Comparison of ENCODE assay signal across 9 cellular contexts in the genomic region with DNA sequence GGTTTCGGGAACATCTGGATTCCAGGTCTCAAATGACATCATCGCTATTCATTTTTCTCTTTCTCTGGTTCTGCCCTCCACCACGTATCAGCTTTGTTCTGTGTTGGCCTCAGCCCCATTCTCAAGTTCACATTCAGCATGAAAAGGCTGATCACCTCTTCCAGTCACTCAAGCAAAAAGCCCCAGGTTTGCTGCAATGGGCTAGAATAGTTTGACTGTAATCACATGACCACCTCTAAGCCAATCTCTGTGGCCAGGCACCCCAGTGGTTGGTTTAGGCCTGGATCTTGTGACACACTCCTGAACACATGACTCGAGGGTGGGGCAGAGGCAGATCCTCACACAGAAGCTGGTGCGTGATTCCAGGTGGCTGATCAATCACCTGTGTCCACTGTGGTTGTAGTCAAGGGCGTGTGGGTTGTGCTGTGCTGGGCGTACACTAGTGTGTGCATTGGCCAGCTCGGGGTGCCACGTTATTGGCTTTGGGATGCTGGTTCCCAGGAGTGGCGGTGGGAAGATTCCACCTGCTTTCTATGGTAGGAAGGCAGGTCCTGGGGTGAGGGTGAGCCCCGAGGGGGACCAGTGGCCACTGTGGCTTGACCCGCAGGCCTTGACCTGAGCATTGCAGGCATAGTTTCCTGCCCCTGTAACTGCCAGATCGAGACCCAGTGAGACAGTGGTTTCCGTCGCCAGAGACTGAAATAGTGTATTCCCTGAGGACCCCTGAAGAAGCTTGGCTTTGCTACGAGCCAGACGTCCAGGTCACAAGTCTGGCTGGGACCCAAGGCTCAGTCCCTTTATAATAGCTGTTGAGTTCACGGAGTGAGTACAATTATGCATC. TPM values are rescaled to one million over a fixed set of nuclear protein-coding genes. Genes with fewer than 3 reads are reported as not detected.
DNase-seq lines count a peak whose midpoint lies in the region; ATAC-seq and TF ChIP-seq lines count a peak whose summit lies in the region.
"Had no signal": no experiment of that assay in that cellular context is flagged by ENCODE, and none has a peak within 500 bp of the region (broad histone marks: within the 10 kb centered on the region; RNA-seq: fewer than 3 reads in every experiment).

No MANE protein-coding gene starts in this region.

- H3K27me3 Mint-ChIP-seq in activated CD4-positive, alpha-beta memory T cell treated with anti-CD3 and anti-CD28 coated beads for 36 hours = no peaks in the 10 kb centered on the region
- no peaks in the 10 kb centered on the region for H3K27me3 Mint-ChIP-seq in activated CD4-positive, alpha-beta memory T cell treated with anti-CD3 and anti-CD28 coated beads, Interleukin-2, amount 10 ng/mL, durations not matched to agents 7 days and 5 days

- peak overlapping the region; percentile 28 for H3K27ac Mint-ChIP-seq in activated CD4-positive, alpha-beta memory T cell treated with anti-CD3 and anti-CD28 coated beads for 36 hours
- H3K27ac Mint-ChIP-seq in activated CD4-positive, alpha-beta memory T cell treated with anti-CD3 and anti-CD28 coated beads, Interleukin-2, amount 10 ng/mL, durations not matched to agents 7 days and 5 days = no peak overlapping the region

- H3K9me3 Mint-ChIP-seq in activated CD4-positive, alpha-beta memory T cell treated with anti-CD3 and anti-CD28 coated beads for 36 hours = no peaks in the 10 kb centered on the region
- H3K9me3 Mint-ChIP-seq in activated CD4-positive, alpha-beta memory T cell treated with anti-CD3 and anti-CD28 coated beads, Interleukin-2, amount 10 ng/mL, durations not matched to agents 7 days and 5 days = no peaks in the 10 kb centered on the region

- H3K36me3 ChIP-seq in psoas muscle (ENCODE audit: insufficient read depth in 1 of 2, low read depth in 1 of 2) = no peaks in the 10 kb centered on the region
- peaks cover 72% of the 10 kb centered on the region for H3K36me3 ChIP-seq in WERI-Rb-1

- H3K4me3 Mint-ChIP-seq in activated CD4-positive, alpha-beta memory T cell treated with anti-CD3 and anti-CD28 coated beads for 36 hours = no peak overlapping the region
- H3K4me3 Mint-ChIP-seq in activated CD4-positive, alpha-beta memory T cell treated with anti-CD3 and anti-CD28 coated beads, Interleukin-2, amount 10 ng/mL, durations not matched to agents 7 days and 5 days = no peak overlapping the region

- in situ Hi-C loops in SK-MEL-5 (cut with HindIII; ENCODE audit: low pct_unique_long_range_greater_than_20kb, low sequenced_read_pairs) = no loop called here

- intact Hi-C loops in activated CD4-positive, alpha-beta memory T cell treated with anti-CD3 and anti-CD28 coated beads for 36 hours (cut with micrococcal nuclease) = no loop called here
- intact Hi-C loops in psoas muscle (cut with DNase I) = no loop called here

- CTCF ChIA-PET in activated CD4-positive, alpha-beta memory T cell treated with anti-CD3 and anti-CD28 coated beads for 36 hours (lab: Charles Lee) = interaction anchor here (0.7 kb wide), 1 partner anchor 44 kb away, joined by 5 read pairs; no protein-coding TSS in a partner anchor
- CTCF ChIA-PET in activated CD4-positive, alpha-beta memory T cell treated with anti-CD3 and anti-CD28 coated beads, Interleukin-2, amount 10 ng/mL, durations not matched to agents 7 days and 5 days (lab: Charles Lee) = no interaction called here

- H3K36me3 Mint-ChIP-seq in activated CD4-positive, alpha-beta memory T cell treated with anti-CD3 and anti-CD28 coated beads for 36 hours = peaks cover 13% of the 10 kb centered on the region
- peaks cover 23% of the 10 kb centered on the region for H3K36me3 Mint-ChIP-seq in activated CD4-positive, alpha-beta memory T cell treated with anti-CD3 and anti-CD28 coated beads, Interleukin-2, amount 10 ng/mL, durations not matched to agents 7 days and 5 days (ENCODE audit: low read depth)

- TF ChIP-seq CTCF in psoas muscle (IDR thresholded peaks at IDR 0.05) (no peak), WERI-Rb-1 (IDR thresholded peaks at IDR 0.05; ENCODE audit: low read depth, low read length) (no peak)

- H3K9me3 ChIP-seq in psoas muscle = no peaks in the 10 kb centered on the region
- H3K9me3 ChIP-seq in WERI-Rb-1 (ENCODE audit: severe bottlenecking) = peaks cover 3% of the 10 kb centered on the region

- 38 to 54% (median 39%) methylated on average over 18 of the region's 18 CpGs for WGBS in psoas muscle, 3 donors

- H3K27ac ChIP-seq in psoas muscle (peak overlapping the region; percentile 96), WERI-Rb-1 (no peak overlapping the region)
- H3K27ac ChIP-seq: C4-2B had no signal

- H3K27me3 ChIP-seq in psoas muscle (ENCODE audit: insufficient read depth in 3 of 3, low read length in 2 of 3) (no peaks in the 10 kb centered on the region), WERI-Rb-1 (ENCODE audit: insufficient read depth, low read depth, severe bottlenecking) (no peaks in the 10 kb centered on the region)

- ATAC-seq in HG02588 (IDR thresholded peaks at IDR 0.05; ENCODE audit: unreplicated experiment) (peak; percentile 70), psoas muscle (peak in 2 of 4 donors; percentile 20 to 39)

- peaks cover 27% of the 10 kb centered on the region for H3K4me1 Mint-ChIP-seq in activated CD4-positive, alpha-beta memory T cell treated with anti-CD3 and anti-CD28 coated beads for 36 hours (ENCODE audit: low read depth)
- peaks cover 22% of the 10 kb centered on the region for H3K4me1 Mint-ChIP-seq in activated CD4-positive, alpha-beta memory T cell treated with anti-CD3 and anti-CD28 coated beads, Interleukin-2, amount 10 ng/mL, durations not matched to agents 7 days and 5 days

- DNase-seq in activated CD4-positive, alpha-beta memory T cell treated with anti-CD3 and anti-CD28 coated beads for 36 hours = peak; percentile 53
- DNase-seq in activated CD4-positive, alpha-beta memory T cell treated with anti-CD3 and anti-CD28 coated beads, Interleukin-2, amount 10 ng/mL, durations not matched to agents 7 days and 5 days = no peak
- DNase-seq in SK-MEL-5 (ENCODE audit: low read depth, low spot score) (peak; percentile 49), psoas muscle (peak; percentile 55 to 70), HPDE6-E6E7 (ENCODE audit: extremely low spot score) (no peak), hippocampal formation (lab: John Stamatoyannopoulos, UW) (no peak), WERI-Rb-1 (no peak)

- peaks cover 62% of the 10 kb centered on the region for H3K4me1 ChIP-seq in psoas muscle

- POLR2A ChIA-PET in activated CD4-positive, alpha-beta memory T cell treated with anti-CD3 and anti-CD28 coated beads for 36 hours (lab: Charles Lee) = interaction anchor here (1.1 to 1.8 kb wide), 2 partner anchors 10 to 12 kb away, joined by 3 to 7 read pairs; partner anchors contain the start of gene EEF2K
- POLR2A ChIA-PET in activated CD4-positive, alpha-beta memory T cell treated with anti-CD3 and anti-CD28 coated beads, Interleukin-2, amount 10 ng/mL, durations not matched to agents 7 days and 5 days (lab: Charles Lee) = no interaction called here

- no peak overlapping the region for H3K4me3 ChIP-seq in psoas muscle
- no peak overlapping the region for H3K4me3 ChIP-seq in WERI-Rb-1 (ENCODE audit: low read depth, low read length)

RNA-seq across cellular contexts. Expression of gene EEF2K, which starts 12.0 kb away (rescaled TPM):
- total RNA-seq in activated CD4-positive, alpha-beta memory T cell treated with anti-CD3 and anti-CD28 coated beads for 36 hours = 10 to 100 TPM; 23.0 to 24.1 TPM
- total RNA-seq in activated CD4-positive, alpha-beta memory T cell treated with anti-CD3 and anti-CD28 coated beads, Interleukin-2, amount 10 ng/mL, durations not matched to agents 7 days and 5 days = 10 to 100 TPM; 22.1 to 24.8 TPM
- total RNA-seq in SK-MEL-5 (2014; rRNA removed; shearing (Covaris generic)) = 18.1 and 18.5 TPM in 2 replicates
- 14.3 and 18.9 TPM in 2 replicates for polyA plus RNA-seq in SK-MEL-5 (2015; cell fraction: cytosol; rRNA removed)
- polyA plus RNA-seq in SK-MEL-5 (2015; cell fraction: nucleus; rRNA removed) = 17.3 and 18.5 TPM in 2 replicates
- 10 to 100 TPM; 29.4 to 47.0 (median 34.3) TPM for total RNA-seq in psoas muscle
- 10 to 100 TPM; 13.0 to 14.5 (median 13.2) TPM for polyA plus RNA-seq in psoas muscle

RNA-seq across cellular contexts. Expression of gene SDR42E2, which starts 55.8 kb away (rescaled TPM):
- under 1 TPM; 0.10 to 0.12 TPM for total RNA-seq in activated CD4-positive, alpha-beta memory T cell treated with anti-CD3 and anti-CD28 coated beads for 36 hours
- not detected for total RNA-seq in activated CD4-positive, alpha-beta memory T cell treated with anti-CD3 and anti-CD28 coated beads, Interleukin-2, amount 10 ng/mL, durations not matched to agents 7 days and 5 days
- total RNA-seq in SK-MEL-5 (2014; rRNA removed; shearing (Covaris generic)) = not detected in 2 replicates
- not detected in 2 replicates for polyA plus RNA-seq in SK-MEL-5 (2015; cell fraction: cytosol; rRNA removed)
- not detected in 2 replicates for polyA plus RNA-seq in SK-MEL-5 (2015; cell fraction: nucleus; rRNA removed)
- total RNA-seq in psoas muscle = under 1 TPM in 1 of 4 donors, not detected in 3; 0.08 TPM
- under 1 TPM in 1 of 3 donors, not detected in 2; 0.01 TPM for polyA plus RNA-seq in psoas muscle

Comparison
In these comparisons a context has a peak if more than half of its experiments do, and no peak if none do; other contexts are left out.
1. DNase-seq: peak in activated CD4-positive, alpha-beta memory T cell treated with anti-CD3 and anti-CD28 coated beads for 36 hours (single experiment), SK-MEL-5 (single experiment) and psoas muscle (2 of 2); none in activated CD4-positive, alpha-beta memory T cell treated with anti-CD3 and anti-CD28 coated beads, Interleukin-2, amount 10 ng/mL, durations not matched to agents 7 days and 5 days (single experiment), HPDE6-E6E7 (single experiment), hippocampal formation (0 of 2) and WERI-Rb-1 (single experiment).